ENCODE assay signal across 8 cellular contexts in genomic region chr1:151340870-151341754, GRCh38. TPM values are rescaled to one million over a fixed set of nuclear protein-coding genes. Genes with fewer than 3 reads are reported as not detected.
DNase-seq lines count a peak whose midpoint lies in the region; ATAC-seq and TF ChIP-seq lines count a peak whose summit lies in the region.

No MANE protein-coding gene starts in this region.

- H3K36me3 ChIP-seq in Panc1 (ENCODE audit: control insufficient read depth, insufficient read depth, low read length), result peaks cover 8% of the 10 kb centered on the region

- BruUV-seq in Panc1 (replicated peaks; lab: Mats Ljungman, UMichigan), result no TSS peak

- POLR2A ChIA-PET in Panc1 (lab: Charles Lee), result interaction anchor here (0.5 to 1.1 kb wide), 3 partner anchors 31 to 47 kb away, joined by 3 to 5 read pairs (median 4); no protein-coding TSS in a partner anchor

- intact Hi-C loops in Panc1 (cut with micrococcal nuclease; ENCODE audit: unreplicated experiment), result loop anchor here (1.0 kb wide), 1 partner anchor 40 kb away; no protein-coding TSS in a partner anchor

- H3K4me1 ChIP-seq in Panc1 (ENCODE audit: control insufficient read depth, insufficient read depth, low read length) (peaks cover 10% of the 10 kb centered on the region), foreskin keratinocyte (no peaks in the 10 kb centered on the region)

- H3K27ac ChIP-seq in Panc1 (ENCODE audit: low read length) (peak overlapping the region; percentile 31; the same call in 1 of the 2 replicates), foreskin keratinocyte (no peak overlapping the region)

- in situ Hi-C loops in Panc1 (cut with HindIII; ENCODE audit: low pct_unique_long_range_greater_than_20kb, low sequenced_read_pairs), result no loop called here

- H3K4me3 ChIP-seq in LNCaP clone FGC (ENCODE audit: low read depth, low read length) (no peak overlapping the region), Panc1 (ENCODE audit: low read depth in 2 of 2, low read length in 2 of 2) (no peak overlapping the region)

- H3K27me3 ChIP-seq in Panc1 (ENCODE audit: control insufficient read depth, insufficient read depth, low read length) (no peaks in the 10 kb centered on the region), foreskin keratinocyte (no peaks in the 10 kb centered on the region)

- H3K9me3 ChIP-seq in Panc1 (ENCODE audit: control insufficient read depth, insufficient read depth, low read depth, low read length), result no peaks in the 10 kb centered on the region

- peak; percentile 75 for DNase-seq in activated effector memory CD4-positive, alpha-beta T cell treated with anti-CD3 and anti-CD28 coated beads, Interleukin-2, amount 50 U/mL, for 16 hours
- no peak for DNase-seq in activated effector memory CD4-positive, alpha-beta T cell treated with Interleukin-2 at 50 U/mL for 16 hours
- DNase-seq in LNCaP clone FGC (ENCODE audit: low read depth), result no peak
- peak; percentile 66 for DNase-seq in Panc1 (ENCODE audit: low read depth, low spot score)
- peak; percentile 39 for DNase-seq in activated naive CD4-positive, alpha-beta T cell treated with Interleukin-2 at 50 U/mL for 16 hours
- DNase-seq in foreskin keratinocyte, result peak in 1 of 2 donors; percentile 65
- DNase-seq in occipital lobe (lab: John Stamatoyannopoulos, UW), result peak; percentile 6

- CTCF ChIA-PET in Panc1 (lab: Charles Lee), result interaction anchor here (0.6 to 2.1 kb wide), 6 partner anchors 14 to 249 kb away, joined by 3 to 28 read pairs (median 7); partner anchors contain the start of genes PI4KB and PSMD4

- TF ChIP-seq CTCF in LNCaP clone FGC (IDR thresholded peaks at IDR 0.05; ENCODE audit: control insufficient read depth, extremely low read depth, insufficient read depth), result peak; percentile 85
- peak; percentile 83 for TF ChIP-seq CTCF in Panc1 (IDR thresholded peaks at IDR 0.05)
- TF ChIP-seq CTCF in foreskin keratinocyte (conservative IDR thresholded peaks at IDR 0.05), result peak; percentile 83

- ATAC-seq in Panc1 (peak; percentile 96), foreskin keratinocyte (peak; percentile 58), GM19023 (IDR thresholded peaks at IDR 0.05; ENCODE audit: unreplicated experiment) (no peak)

RNA-seq across cellular contexts. Expression of gene RFX5, which starts 5.9 kb away (rescaled TPM):
- total RNA-seq in Panc1 (2021; ENCODE audit: unreplicated experiment) (75.5 TPM), foreskin keratinocyte (29.2 and 38.4 TPM in 2 replicates), occipital lobe (25.0 TPM)
- polyA plus RNA-seq in Panc1 (2012; ENCODE audit: insufficient read length), result 38.1 TPM
- 14.5 and 14.6 TPM in 2 replicates for polyA plus RNA-seq in foreskin keratinocyte

RNA-seq across cellular contexts. Expression of gene PI4KB, which starts 13.9 kb away (rescaled TPM):
- 52.7 TPM for total RNA-seq in Panc1 (2021; ENCODE audit: unreplicated experiment)
- polyA plus RNA-seq in Panc1 (2012; ENCODE audit: insufficient read length), result 43.0 TPM
- 38.1 and 38.3 TPM in 2 replicates for total RNA-seq in foreskin keratinocyte
- polyA plus RNA-seq in foreskin keratinocyte, result 33.3 and 34.9 TPM in 2 replicates
- 26.4 TPM for total RNA-seq in occipital lobe

RNA-seq across cellular contexts. Expression of gene SELENBP1, which starts 31.4 kb away (rescaled TPM):
- 5.9 TPM for total RNA-seq in Panc1 (2021; ENCODE audit: unreplicated experiment)
- polyA plus RNA-seq in Panc1 (2012; ENCODE audit: insufficient read length), result 6.4 TPM
- 1.6 and 2.6 TPM in 2 replicates for total RNA-seq in foreskin keratinocyte
- polyA plus RNA-seq in foreskin keratinocyte, result 2.0 and 3.3 TPM in 2 replicates
- 9.2 TPM for total RNA-seq in occipital lobe

RNA-seq across cellular contexts. Expression of gene PSMB4, which starts 58.3 kb away (rescaled TPM):
- total RNA-seq in Panc1 (2021; ENCODE audit: unreplicated experiment), result 412 TPM
- polyA plus RNA-seq in Panc1 (2012; ENCODE audit: insufficient read length), result 337 TPM
- total RNA-seq in foreskin keratinocyte, result 318 and 323 TPM in 2 replicates
- polyA plus RNA-seq in foreskin keratinocyte, result 392 and 412 TPM in 2 replicates
- 290 TPM for total RNA-seq in occipital lobe

RNA-seq across cellular contexts. Expression of gene ZNF687, which starts 59.0 kb away (rescaled TPM):
- total RNA-seq in Panc1 (2021; ENCODE audit: unreplicated experiment) (33.3 TPM), foreskin keratinocyte (14.4 and 17.6 TPM in 2 replicates), occipital lobe (6.9 TPM)
- 36.6 TPM for polyA plus RNA-seq in Panc1 (2012; ENCODE audit: insufficient read length)
- 8.6 and 9.7 TPM in 2 replicates for polyA plus RNA-seq in foreskin keratinocyte

Comparison
In these comparisons a context has a peak if more than half of its experiments do, and no peak if none do; other contexts are left out.
1. DNase-seq: peak in activated effector memory CD4-positive, alpha-beta T cell treated with anti-CD3 and anti-CD28 coated beads, Interleukin-2, amount 50 U/mL, for 16 hours (single experiment), Panc1 (single experiment), activated naive CD4-positive, alpha-beta T cell treated with Interleukin-2 at 50 U/mL for 16 hours (single experiment) and occipital lobe (single experiment); none in activated effector memory CD4-positive, alpha-beta T cell treated with Interleukin-2 at 50 U/mL for 16 hours (single experiment) and LNCaP clone FGC (single experiment).
2. Peak in every context shown above with its lines, with median percentiles within 50 percentile points of each other: CTCF ChIP-seq.